In the genomic region with DNA sequence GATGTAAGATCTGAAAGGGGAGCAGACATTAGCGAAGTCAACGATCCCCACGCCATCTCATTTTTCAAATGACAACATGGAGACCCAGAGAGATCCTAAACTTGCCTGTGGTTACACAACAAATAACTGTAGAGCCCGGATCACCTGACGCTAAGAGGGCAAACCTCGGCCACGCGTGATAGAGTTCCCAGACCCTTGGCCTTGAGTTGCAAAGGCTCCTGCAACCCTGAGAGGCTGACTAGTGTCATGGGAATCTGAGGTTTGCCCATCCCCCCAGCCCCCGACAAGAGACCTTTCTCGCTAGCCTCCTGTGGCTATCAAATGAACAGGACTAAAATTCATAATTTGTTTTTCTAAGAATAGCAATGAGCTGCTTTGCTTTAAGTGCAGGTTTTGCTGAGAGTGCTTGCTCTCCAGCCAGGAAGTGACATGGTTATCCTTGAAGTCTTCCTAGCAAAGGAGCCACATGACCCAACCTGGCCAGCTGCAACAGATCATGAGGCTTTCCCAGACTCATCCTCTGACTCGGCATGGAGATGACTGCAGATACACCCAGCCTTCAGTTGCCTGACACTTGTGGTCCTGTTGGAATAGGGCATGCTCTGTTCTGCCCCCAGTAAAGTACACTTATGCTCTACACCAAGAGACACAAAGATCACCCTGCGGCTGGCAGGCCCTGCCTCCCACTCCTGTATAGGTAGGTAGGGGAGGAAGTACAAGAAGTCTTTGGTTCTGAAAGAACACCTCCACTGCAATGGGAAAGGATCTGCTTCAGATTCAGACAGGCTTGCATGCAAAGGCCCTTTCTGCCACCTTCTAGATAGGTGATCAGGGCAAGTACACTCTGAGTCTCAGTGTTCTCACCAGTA, we compare ENCODE assay signal across 17 cellular contexts. TPM values are rescaled to one million over a fixed set of nuclear protein-coding genes. Genes with fewer than 3 reads are reported as not detected.
DNase-seq lines count a peak whose midpoint lies in the region; ATAC-seq, FAIRE-seq and TF ChIP-seq lines count a peak whose summit lies in the region.
"Had no signal": no experiment of that assay in that cellular context is flagged by ENCODE, and none has a peak within 500 bp of the region (broad histone marks: within the 10 kb centered on the region; RNA-seq: fewer than 3 reads in every experiment).

No MANE protein-coding gene starts in this region.

- no peaks in the 10 kb centered on the region for H3K27me3 ChIP-seq in BLaER1 treated with 17β-estradiol and CSF1 and Interleukin-3, amounts not matched to agents 10 nM and 100 nM
- H3K27me3 ChIP-seq in K562 (ENCODE audit: control insufficient read depth in 2 of 2, insufficient read depth in 2 of 2, low read length in 2 of 2) (no peaks in the 10 kb centered on the region), small intestine (ENCODE audit: control insufficient read depth in 2 of 2, insufficient read depth in 2 of 2, low read length in 2 of 2) (no peaks in the 10 kb centered on the region)
- H3K27me3 ChIP-seq: SJSA1 had no signal

- FAIRE-seq in K562 (lab: Jason Lieb, UNC) (peak; percentile 79), H54 (lab: Jason Lieb, UNC) (no peak), small intestine (lab: Jason Lieb, UNC) (no peak)

- no peak for TF ChIP-seq RAD21 in K562 (CRISPR knock-in tag; conservative IDR thresholded peaks at IDR 0.05 in 1 of 2, IDR thresholded peaks at IDR 0.05 in 1 of 2)

- no peaks in the 10 kb centered on the region for H3K36me3 ChIP-seq in BLaER1 treated with 17β-estradiol and CSF1 and Interleukin-3, amounts not matched to agents 10 nM and 100 nM
- no peaks in the 10 kb centered on the region for H3K36me3 ChIP-seq in K562 (ENCODE audit: control insufficient read depth, insufficient read depth, low read length)
- H3K36me3 ChIP-seq in small intestine (ENCODE audit: control insufficient read depth in 2 of 2, insufficient read depth in 2 of 2, low read length in 2 of 2): no peaks in the 10 kb centered on the region
- H3K36me3 ChIP-seq: SJSA1 had no signal

- no peak for TF ChIP-seq CTCF in K562 (IDR thresholded peaks at IDR 0.05 in 2 of 3, conservative IDR thresholded peaks at IDR 0.05 in 1 of 3; ENCODE audit: insufficient read depth in 2 of 3, low read depth in 1 of 3, low read length in 3 of 3)

- no peak overlapping the region for H3K4me3 ChIP-seq in BLaER1 treated with 17β-estradiol and CSF1 and Interleukin-3, amounts not matched to agents 10 nM and 100 nM
- H3K4me3 ChIP-seq in K562 (no peak overlapping the region), small intestine (ENCODE audit: low read depth in 1 of 2, low read length in 2 of 2) (no peak overlapping the region)
- H3K4me3 ChIP-seq: SJSA1 had no signal

- intact Hi-C loops in K562 (cut with micrococcal nuclease): loop anchor here (5.0 kb wide), 2 partner anchors 55 to 375 kb away; no protein-coding TSS in a partner anchor

- no peaks in the 10 kb centered on the region for H3K9me3 ChIP-seq in BLaER1 treated with 17β-estradiol and CSF1 and Interleukin-3, amounts not matched to agents 10 nM and 100 nM (replicated peaks in 1 of 11)
- H3K9me3 ChIP-seq in K562 (replicated peaks; ENCODE audit: control insufficient read depth, insufficient read depth, low read depth, low read length) (no peaks in the 10 kb centered on the region), small intestine (ENCODE audit: control insufficient read depth, low read depth) (no peaks in the 10 kb centered on the region)
- H3K9me3 ChIP-seq: Caco-2, SJSA1 had no signal

- no peak overlapping the region for H3K27ac ChIP-seq in BLaER1 treated with 17β-estradiol and CSF1 and Interleukin-3, amounts not matched to agents 10 nM and 100 nM
- no peak overlapping the region for H3K27ac ChIP-seq in K562 (ENCODE audit: extremely low read depth, low read depth, low read length)
- no peak overlapping the region for H3K27ac ChIP-seq in small intestine (ENCODE audit: low read depth in 1 of 2, low read length in 1 of 2)
- H3K27ac ChIP-seq: epithelial cell of prostate, SJSA1 had no signal

- in situ Hi-C loops in K562 (cut with MboI): loop anchor here (5.0 kb wide), 1 partner anchor 270 kb away; no protein-coding TSS in a partner anchor

- peak overlapping the region in 6 of 11 experiments; percentile 1 to 53 (median 22); a peak in 5 of 22 replicates for H3K4me2 ChIP-seq in BLaER1 treated with 17β-estradiol and CSF1 and Interleukin-3, amounts not matched to agents 10 nM and 100 nM
- H3K4me2 ChIP-seq in K562 (ENCODE audit: insufficient read depth, low read length): no peak overlapping the region

- H3K4me1 ChIP-seq in BLaER1 treated with 17β-estradiol and CSF1 and Interleukin-3, amounts not matched to agents 10 nM and 100 nM: peaks cover 0 to 8% (median 3%) of the 10 kb centered on the region in 10 experiments; a peak in 8 of 20 replicates
- peaks cover 0 to 14% of the 10 kb centered on the region in 2 experiments; a peak in 2 of 5 replicates for H3K4me1 ChIP-seq in K562 (replicated peaks in 1 of 2; ENCODE audit: control insufficient read depth in 2 of 2, insufficient read depth in 2 of 2, low read length in 2 of 2)
- H3K4me1 ChIP-seq in small intestine (ENCODE audit: control insufficient read depth in 2 of 2, insufficient read depth in 1 of 2, low read depth in 1 of 2, low read length in 1 of 2): no peaks in the 10 kb centered on the region
- H3K4me1 ChIP-seq: SJSA1 had no signal

- TF ChIP-seq POLR2A in K562 (conservative IDR thresholded peaks at IDR 0.05) (no peak), H54 (IDR thresholded peaks at IDR 0.05; ENCODE audit: low read depth, low read length) (no peak)

- H4K20me1 ChIP-seq in BLaER1 treated with 17β-estradiol and CSF1 and Interleukin-3, amounts not matched to agents 10 nM and 100 nM: no peaks in the 10 kb centered on the region
- no peaks in the 10 kb centered on the region for H4K20me1 ChIP-seq in K562 (replicated peaks; ENCODE audit: control insufficient read depth, insufficient read depth, low read length)

- no TSS peak for BruUV-seq in K562 (replicated peaks; lab: Mats Ljungman, UMichigan)

- DNase-seq in LHCN-M2 (ENCODE audit: low read depth) (peak; percentile 42), K562 (ENCODE audit: extremely low read depth in 1 of 4, low spot score in 3 of 4) (no peak), kidney tubule cell (ENCODE audit: low spot score) (peak; percentile 58), H54 (ENCODE audit: insufficient read length, low spot score) (no peak), small intestine (no peak), T-helper 2 cell (no peak), DMS114 treated with DMSO at 0.1 percent for 48 hours (lab: John Stamatoyannopoulos, UW; ENCODE audit: unreplicated experiment) (no peak)
- DNase-seq: activated naive CD8-positive, alpha-beta T cell treated with anti-CD3 and anti-CD28 coated beads, Interleukin-2, amount 50 U/mL, for 24 hours; activated T-cell treated with anti-CD3 and anti-CD28 coated beads, Interleukin-2, amount 50 U/mL, for 48 hours; Caco-2; natural killer cell; NCI-H2171 treated with DMSO at 0.1 percent for 48 hours; stimulated activated CD4-positive, alpha-beta T cell treated with anti-CD3 and anti-CD28 coated beads, Interleukin-1b, Interleukin-23, amount 100 ng/mL, for 48 hours had no signal

- H3K9me1 ChIP-seq in K562 (ENCODE audit: control insufficient read depth, insufficient read depth, low read length): no peaks in the 10 kb centered on the region

- CTCF ChIA-PET in K562 (lab: Yijun Ruan, JAX; ENCODE audit: low intra/inter-chr PET ratio): no interaction called here

- no peak for TF ChIP-seq EP300 in K562 (IDR thresholded peaks at IDR 0.05; ENCODE audit: low read length)

- H2AFZ ChIP-seq in K562 (ENCODE audit: low read depth, low read length): peak overlapping the region; percentile 11; the same call in 1 of the 2 replicates

- WGBS in K562 (ENCODE audit: insufficient coverage, low coverage, missing lambda C conversion rate): 53% methylated on average over 12 of the region's 12 CpGs
- 83 to 86% (median 85%) methylated on average over 12 of the region's 12 CpGs for WGBS in small intestine, 3 donors

- H3K79me2 ChIP-seq in K562 (ENCODE audit: control insufficient read depth, insufficient read depth, low read length): no peaks in the 10 kb centered on the region

- peak; percentile 46; the same call in 2 of the 3 replicates for ATAC-seq in K562
- ATAC-seq: activated naive CD8-positive, alpha-beta T cell treated with anti-CD3 and anti-CD28 coated beads, Interleukin-2, amount 50 U/mL, for 24 hours; natural killer cell had no signal

- no peak overlapping the region for H3K9ac ChIP-seq in BLaER1 treated with 17β-estradiol and CSF1 and Interleukin-3, amounts not matched to agents 10 nM and 100 nM
- no peak overlapping the region for H3K9ac ChIP-seq in K562 (ENCODE audit: insufficient read depth in 1 of 2, low read depth in 2 of 2, low read length in 2 of 2)

- POLR2A ChIA-PET in K562 (lab: Yijun Ruan, JAX): interaction anchor here (0.7 kb wide), 2 partner anchors 9 to 22 kb away, joined by 3 to 4 read pairs; no protein-coding TSS in a partner anchor

TF ChIP-seq in K562, 482 proteins besides CTCF, POLR2A, EP300 and RAD21 (continues in another document):
- TF ChIP-seq L3MBTL2 (IDR thresholded peaks at IDR 0.05): peak; percentile 56; the same call in 1 of the 2 replicates
- TF ChIP-seq ZNF24 (IDR thresholded peaks at IDR 0.05): no peak
- 0 out of 2 replicates have a peak, but pooled peaks have one; percentile 18 for TF ChIP-seq FOSL1 (tag; conservative IDR thresholded peaks at IDR 0.05)
- peak; percentile 63; the same call in 1 of the 2 replicates for TF ChIP-seq CTBP1 (IDR thresholded peaks at IDR 0.05; ENCODE audit: borderline replicate concordance)

RNA-seq across cellular contexts. Expression of a gene that starts 36.0 kb away (rescaled TPM):
- total RNA-seq in LHCN-M2 (2014; rRNA removed) (0.13 and 0.23 TPM in 2 replicates), K562 (2014; rRNA removed) (3.0 and 3.3 TPM in 2 replicates), K562 (2014; rRNA removed; fragmentation: Illumina TruSeq; extraction: Trizol) (2.9 and 3.4 TPM in 2 replicates), K562 (2015; rRNA removed; fragmentation: Illumina TruSeq; extraction: Trizol) (3.0 TPM in 2 replicates), K562 (2021) (2.1 and 3.2 TPM in 2 replicates)
- polyA plus RNA-seq in LHCN-M2 (2012): 0.41 TPM
- 13.3 and 24.4 TPM in 2 replicates for total RNA-seq in K562 (2011; cell fraction: chromatin; rRNA removed; ENCODE audit: low replicate concordance)
- 6.2 and 7.6 TPM in 2 replicates for total RNA-seq in K562 (2011; cell fraction: nucleolus; rRNA removed)
- total RNA-seq in K562 (2011; cell fraction: nucleoplasm; rRNA removed): 10.5 and 17.4 TPM in 2 replicates
- polyA plus RNA-seq in K562 (2011; rRNA removed) (4.1 and 4.9 TPM in 2 replicates), K562 (2014; fragmentation: Illumina TruSeq; extraction: Trizol) (1.7 and 1.9 TPM in 2 replicates), K562 (2014; fragmentation: Nextera tagmentation; extraction: Ambion mirVana) (under 1 TPM; 0.56 to 0.96 TPM), K562 (2014; rRNA removed) (3.9 and 4.2 TPM in 2 replicates), small intestine (1 to 10 TPM in 2 of 3 donors, not detected in 1; 1.1 to 1.3 TPM)
- polyA plus RNA-seq in K562 (2011; cell fraction: cytosol; rRNA removed): 0.98 and 1.7 TPM in 2 replicates
- polyA plus RNA-seq in K562 (2011; cell fraction: nucleus; rRNA removed): 10.3 and 11.7 TPM in 2 replicates
- polyA plus RNA-seq in K562 (2012): 1.8 and 5.4 TPM in 2 replicates
- polyA minus RNA-seq in K562 (2011; rRNA and poly(A)+ RNA removed): 5.9 and 7.3 TPM in 2 replicates
- polyA minus RNA-seq in K562 (2011; cell fraction: cytosol; rRNA and poly(A)+ RNA removed): 3.1 and 5.7 TPM in 2 replicates
- polyA minus RNA-seq in K562 (2011; cell fraction: nucleus; rRNA and poly(A)+ RNA removed): 6.2 and 8.6 TPM in 2 replicates
- polyA plus RNA-seq: AG04450 had no signal

Comparison
In these comparisons a context has a peak if more than half of its experiments do, and no peak if none do; other contexts are left out.
1. DNase-seq: peak in LHCN-M2 (single experiment) and kidney tubule cell (single experiment); none in K562 (0 of 4), H54 (single experiment), small intestine (single experiment), T-helper 2 cell (0 of 5) and DMS114 treated with DMSO at 0.1 percent for 48 hours (single experiment).